16 cellular contexts compared by ENCODE assay signal in the genomic region with DNA sequence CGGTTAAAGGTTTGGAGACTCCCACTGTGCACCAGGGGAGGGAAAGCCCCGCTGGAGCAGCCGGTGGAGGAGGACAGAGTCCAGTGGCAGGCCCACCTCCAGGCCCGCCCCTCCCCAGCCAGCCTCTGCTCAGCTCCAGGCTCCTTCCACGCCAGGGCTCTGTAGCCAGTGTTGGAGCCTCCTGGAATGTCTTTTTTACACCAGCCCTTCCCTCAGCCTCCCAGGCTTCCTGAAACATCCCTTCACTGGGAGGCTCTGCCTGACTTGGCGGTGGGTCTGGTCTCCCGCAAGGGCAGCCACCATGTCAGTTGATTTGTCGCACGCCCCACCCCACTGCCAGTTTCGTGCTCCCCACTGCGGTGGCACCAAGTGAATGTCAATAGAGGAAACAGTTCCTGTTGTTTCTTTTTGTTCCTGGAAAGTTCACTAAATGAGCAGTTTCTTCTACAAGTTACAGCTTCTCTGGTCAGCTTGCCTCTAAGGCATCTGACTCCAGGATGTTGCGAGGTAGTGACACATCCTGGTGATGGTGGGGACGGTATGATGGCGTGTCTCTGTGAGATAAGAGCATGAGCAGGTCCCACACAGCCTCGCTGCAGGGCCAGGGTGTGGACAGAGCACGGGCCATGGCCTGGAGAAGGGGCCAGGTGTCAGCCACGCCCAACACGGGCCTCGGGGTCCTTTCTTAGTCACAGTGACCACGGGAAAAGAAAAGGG.
DNase-seq lines count a peak whose midpoint lies in the region; ATAC-seq, FAIRE-seq and TF ChIP-seq lines count a peak whose summit lies in the region.
"Had no signal": no experiment of that assay in that cellular context is flagged by ENCODE, and none has a peak within 500 bp of the region (broad histone marks: within the 10 kb centered on the region; RNA-seq: fewer than 3 reads in every experiment).

No MANE protein-coding gene starts in this region.

- H2AFZ ChIP-seq in HepG2 (ENCODE audit: low read length), result no peak overlapping the region

- H3K27me3 Mint-ChIP-seq in activated T-cell treated with anti-CD3 and anti-CD28 coated beads, Interleukin-2, amount 50 U/mL, for 24 hours, result no peaks in the 10 kb centered on the region
- H3K27me3 Mint-ChIP-seq in activated T-cell treated with anti-CD3 and anti-CD28 coated beads, Interleukin-2, amount 50 U/mL, for 72 hours (ENCODE audit: low read depth), result no peaks in the 10 kb centered on the region
- H3K27me3 Mint-ChIP-seq in endodermal cell (ENCODE audit: insufficient read depth), result no peaks in the 10 kb centered on the region

- no peak overlapping the region for H3K4me3 Mint-ChIP-seq in activated T-cell treated with anti-CD3 and anti-CD28 coated beads, Interleukin-2, amount 50 U/mL, for 24 hours
- H3K4me3 Mint-ChIP-seq in activated T-cell treated with anti-CD3 and anti-CD28 coated beads, Interleukin-2, amount 50 U/mL, for 72 hours, result no peak overlapping the region
- no peak overlapping the region for H3K4me3 Mint-ChIP-seq in endodermal cell

- intact Hi-C loops in HepG2 (cut with micrococcal nuclease; ENCODE audit: unreplicated experiment) (no loop called here), spleen (cut with DNase I; ENCODE audit: low total_unique reads) (no loop called here)

- in situ Hi-C loops in HepG2 (cut with HindIII; ENCODE audit: extremely low pct_ligation_motif_present, low pct_unique_long_range_greater_than_20kb), result no loop called here

- no TSS peak for BruUV-seq in HepG2 (replicated peaks; lab: Mats Ljungman, UMichigan)

- no peak for TF ChIP-seq RAD21 in HepG2 (CRISPR knock-in tag; IDR thresholded peaks at IDR 0.05)

- peak; percentile 17 for DNase-seq in activated T-cell treated with anti-CD3 and anti-CD28 coated beads, Interleukin-2, amount 50 U/mL, for 24 hours
- no peak for DNase-seq in activated T-cell treated with anti-CD3 and anti-CD28 coated beads, Interleukin-2, amount 50 U/mL, for 72 hours
- DNase-seq in ELF-1 (ENCODE audit: low read depth, low spot score) (peak; percentile 15), HepG2 (ENCODE audit: low spot score) (no peak), spleen (peak; percentile 49), HEK293T (ENCODE audit: extremely low spot score) (no peak), endodermal cell (no peak)
- no peak for DNase-seq in activated CD4-positive, CD25-positive, alpha-beta regulatory T cell treated with anti-CD3 and anti-CD28 coated beads, Interleukin-2, amount 50 U/mL, for 72 hours
- DNase-seq: DMS79; KG1; NCI-H1694 treated with DMSO at 0.1 percent for 48 hours; NCI-H748 treated with DMSO at 0.1 percent for 48 hours; NK-92 treated with Interleukin-12 subunit alpha and Interleukin-12 subunit beta, amount 100 ng/mL, for 24 hours had no signal

- H3K36me3 ChIP-seq in HepG2 (replicated peaks in 1 of 2; ENCODE audit: control insufficient read depth in 1 of 2, insufficient read depth in 2 of 2, low read length in 2 of 2) (peaks cover 13 to 54% of the 10 kb centered on the region in 2 experiments; a peak in 4 of 5 replicates), spleen (peaks cover 0 to 97% (median 69%) of the 10 kb centered on the region in 6 donors), endodermal cell (ENCODE audit: control insufficient read depth, insufficient read depth, low read length) (peaks cover 58% of the 10 kb centered on the region)

- H3K9me3 ChIP-seq in HepG2 (ENCODE audit: low read length) (no peaks in the 10 kb centered on the region), spleen (peaks cover 0 to 7% (median 0%) of the 10 kb centered on the region in 8 donors), endodermal cell (ENCODE audit: control insufficient read depth, low read length) (no peaks in the 10 kb centered on the region)
- H3K9me3 ChIP-seq: Peyer's patch had no signal

- WGBS in HepG2 (ENCODE audit: low lambda C conversion rate), result 86% methylated on average over 17 of the region's 20 CpGs
- WGBS in spleen, 5 donors, result 92 to 97% (median 96%) methylated on average over 19 to 20 of the region's 20 CpGs
- whole genome bisulfite sequencing in endodermal cell (ENCODE audit: insufficient coverage in 1 of 2, insufficient read length in 1 of 2), 2 experiments, result 95 to 96% methylated on average over 14 to 20 of the region's 20 CpGs

- no peaks in the 10 kb centered on the region for H3K27me3 ChIP-seq in HepG2 (ENCODE audit: control insufficient read depth in 1 of 2, insufficient read depth in 2 of 2, low read length in 2 of 2)
- no peaks in the 10 kb centered on the region for H3K27me3 ChIP-seq in spleen (replicated peaks in 1 of 7)
- no peaks in the 10 kb centered on the region for H3K27me3 ChIP-seq in endodermal cell (ENCODE audit: control insufficient read depth, insufficient read depth, low read length, poor library complexity, severe bottlenecking)
- H3K27me3 ChIP-seq: Peyer's patch had no signal

- H3K9ac ChIP-seq in HepG2 (ENCODE audit: insufficient read depth, low read depth, low read length) (no peak overlapping the region), endodermal cell (ENCODE audit: extremely low read depth, low read length, poor library complexity, severe bottlenecking) (no peak overlapping the region)

- H3K4me3 ChIP-seq in HepG2 (replicated peaks in 1 of 3; ENCODE audit: insufficient read depth in 1 of 3, low read depth in 2 of 3, low read length in 3 of 3) (no peak overlapping the region), spleen (no peak overlapping the region), endodermal cell (ENCODE audit: low read length) (no peak overlapping the region)
- H3K4me3 ChIP-seq: A549, Peyer's patch had no signal

- peaks cover 91% of the 10 kb centered on the region for H3K36me3 Mint-ChIP-seq in activated T-cell treated with anti-CD3 and anti-CD28 coated beads, Interleukin-2, amount 50 U/mL, for 24 hours (ENCODE audit: low read depth)
- peaks cover 14 to 50% of the 10 kb centered on the region in 2 donors for H3K36me3 Mint-ChIP-seq in activated T-cell treated with anti-CD3 and anti-CD28 coated beads, Interleukin-2, amount 50 U/mL, for 72 hours (ENCODE audit: insufficient read depth in 2 of 2)
- peaks cover 65% of the 10 kb centered on the region for H3K36me3 Mint-ChIP-seq in endodermal cell (ENCODE audit: low read depth)

- H3K4me2 ChIP-seq in HepG2 (ENCODE audit: low read depth, low read length), result no peak overlapping the region
- H3K4me2 ChIP-seq: A549 had no signal

- H3K4me1 ChIP-seq in HepG2 (ENCODE audit: insufficient read depth, low read length), result peaks cover 14% of the 10 kb centered on the region; the same call in 1 of the 2 replicates
- peaks cover 0 to 14% (median 5%) of the 10 kb centered on the region in 6 donors for H3K4me1 ChIP-seq in spleen
- no peaks in the 10 kb centered on the region for H3K4me1 ChIP-seq in endodermal cell (ENCODE audit: control insufficient read depth, insufficient read depth, low read length)
- H3K4me1 ChIP-seq: A549, Peyer's patch had no signal

- TF ChIP-seq CTCF in HepG2 (CRISPR knock-in tag; IDR thresholded peaks at IDR 0.05) (no peak), spleen (IDR thresholded peaks at IDR 0.05 in 8 of 11, conservative IDR thresholded peaks at IDR 0.05 in 3 of 11) (no peak), endodermal cell (conservative IDR thresholded peaks at IDR 0.05) (no peak)

- no peak for TF ChIP-seq EP300 in HepG2 (IDR thresholded peaks at IDR 0.05; ENCODE audit: low read depth in 2 of 2, low read length in 2 of 2)
- no peak for TF ChIP-seq EP300 in HepG2 (CRISPR knock-in tag; IDR thresholded peaks at IDR 0.05; ENCODE audit: borderline replicate concordance)

- no peaks in the 10 kb centered on the region for H3K79me2 ChIP-seq in HepG2 (ENCODE audit: insufficient read depth, low read length)

- no peak for ATAC-seq in activated T-cell treated with anti-CD3 and anti-CD28 coated beads, Interleukin-2, amount 50 U/mL, for 72 hours (replicated peaks in 1 of 2)
- ATAC-seq in HepG2, result peak; percentile 74
- ATAC-seq: A549, Right ventricle myocardium inferior had no signal

- no peak for FAIRE-seq in HepG2 (lab: Jason Lieb, UNC)
- FAIRE-seq: A549 had no signal

- CTCF ChIA-PET in HepG2 (lab: Yijun Ruan, JAX; ENCODE audit: low intra/inter-chr PET ratio, low total read pairs), result no interaction called here
- CTCF ChIA-PET in HEK293T (lab: Yijun Ruan, JAX), result no interaction called here

- peaks cover 21% of the 10 kb centered on the region for H3K4me1 Mint-ChIP-seq in activated T-cell treated with anti-CD3 and anti-CD28 coated beads, Interleukin-2, amount 50 U/mL, for 24 hours (ENCODE audit: low read depth)
- H3K4me1 Mint-ChIP-seq in activated T-cell treated with anti-CD3 and anti-CD28 coated beads, Interleukin-2, amount 50 U/mL, for 72 hours (ENCODE audit: low read depth), result peaks cover 39% of the 10 kb centered on the region
- H3K4me1 Mint-ChIP-seq in endodermal cell, result no peaks in the 10 kb centered on the region

- POLR2A ChIA-PET in HepG2 (lab: Yijun Ruan, JAX), result no interaction called here
- POLR2A ChIA-PET in HEK293T (lab: Yijun Ruan, JAX), result no interaction called here

- H3K27ac Mint-ChIP-seq in activated T-cell treated with anti-CD3 and anti-CD28 coated beads, Interleukin-2, amount 50 U/mL, for 24 hours, result peak overlapping the region; percentile 64
- H3K27ac Mint-ChIP-seq in activated T-cell treated with anti-CD3 and anti-CD28 coated beads, Interleukin-2, amount 50 U/mL, for 72 hours, result no peak overlapping the region
- no peak overlapping the region for H3K27ac Mint-ChIP-seq in endodermal cell

- 0 out of 2 replicates have a peak, but pooled peaks cover 2% of the 10 kb centered on the region for H4K20me1 ChIP-seq in HepG2 (ENCODE audit: insufficient read depth, low read length)

- TF ChIP-seq POLR2A in HepG2 (IDR thresholded peaks at IDR 0.05; ENCODE audit: insufficient read depth in 1 of 2, low read depth in 2 of 2, low read length in 2 of 2) (no peak), spleen (IDR thresholded peaks at IDR 0.05) (no peak)

- no peaks in the 10 kb centered on the region for H3K9me3 Mint-ChIP-seq in activated T-cell treated with anti-CD3 and anti-CD28 coated beads, Interleukin-2, amount 50 U/mL, for 24 hours
- H3K9me3 Mint-ChIP-seq in activated T-cell treated with anti-CD3 and anti-CD28 coated beads, Interleukin-2, amount 50 U/mL, for 72 hours, result no peaks in the 10 kb centered on the region
- H3K9me3 Mint-ChIP-seq in endodermal cell, result peaks cover 7% of the 10 kb centered on the region

- H3K27ac ChIP-seq in HepG2 (ENCODE audit: extremely low read length, insufficient read depth, low read length), result no peak overlapping the region
- H3K27ac ChIP-seq in spleen, result no peak overlapping the region
- H3K27ac ChIP-seq in endodermal cell (ENCODE audit: low read depth, low read length), result no peak overlapping the region
- H3K27ac ChIP-seq: A549, Peyer's patch had no signal

TF ChIP-seq in HepG2, 621 proteins besides CTCF, POLR2A, EP300 and RAD21:
- peak; percentile 6 for TF ChIP-seq AGO2 (optimal IDR thresholded peaks at IDR 0.05; ENCODE audit: low read depth, low read length)
- no peak for TF ChIP-seq PAWR (CRISPR knock-in tag; IDR thresholded peaks at IDR 0.05; ENCODE audit: borderline replicate concordance)
- TF ChIP-seq HNF4A (CRISPR knock-in tag; IDR thresholded peaks at IDR 0.05), result 0 out of 2 replicates have a peak, but pooled peaks have one; percentile 14

Comparison
In these comparisons a context has a peak if more than half of its experiments do, and no peak if none do; other contexts are left out.
1. DNase-seq: peak in activated T-cell treated with anti-CD3 and anti-CD28 coated beads, Interleukin-2, amount 50 U/mL, for 24 hours (single experiment), ELF-1 (single experiment) and spleen (single experiment); none in activated T-cell treated with anti-CD3 and anti-CD28 coated beads, Interleukin-2, amount 50 U/mL, for 72 hours (0 of 2), HepG2 (single experiment), activated CD4-positive, CD25-positive, alpha-beta regulatory T cell treated with anti-CD3 and anti-CD28 coated beads, Interleukin-2, amount 50 U/mL, for 72 hours (single experiment), HEK293T (single experiment) and endodermal cell (single experiment).